ENCODE assay signal across 8 cellular contexts in genomic region chr17:8210761-8211458, GRCh38. TPM values are rescaled to one million over a fixed set of nuclear protein-coding genes. Genes with fewer than 3 reads are reported as not detected.
A peak's percentile ranks its signal among the peaks of the same experiment; 100 is the strongest.
DNase-seq lines count a peak whose midpoint lies in the region; FAIRE-seq and TF ChIP-seq lines count a peak whose summit lies in the region.

No MANE protein-coding gene starts in this region.

- H3K4me3 Mint-ChIP-seq in HFFc6: peak overlapping the region; percentile 98
- peak overlapping the region; percentile 91 for H3K4me3 Mint-ChIP-seq in activated naive CD8-positive, alpha-beta T cell

- peak overlapping the region; percentile 81 for H3K27ac ChIP-seq in keratinocyte (ENCODE audit: control insufficient read depth, insufficient read depth, low read length)
- H3K27ac ChIP-seq in thymus (ENCODE audit: low read depth): no peak overlapping the region

- DNase-seq in BJ (ENCODE audit: low read depth) (no peak), HFFc6 (no peak), keratinocyte (ENCODE audit: low read depth, low spot score) (no peak), nucleus accumbens (lab: John Stamatoyannopoulos, UW) (no peak), NCI-H146 treated with DMSO at 0.1 percent for 48 hours (lab: John Stamatoyannopoulos, UW; ENCODE audit: unreplicated experiment) (no peak), ecto neural progenitor cell (ENCODE audit: low spot score) (no peak)

- H3K36me3 ChIP-seq in BJ (ENCODE audit: control insufficient read depth, insufficient read depth, low read length) (no peaks in the 10 kb centered on the region), keratinocyte (ENCODE audit: control insufficient read depth in 2 of 2, extremely low read depth in 1 of 2, insufficient read depth in 2 of 2, low read length in 2 of 2) (peaks cover 0 to 9% of the 10 kb centered on the region in 2 experiments), thymus (ENCODE audit: control insufficient read depth, insufficient read depth) (peaks cover 15% of the 10 kb centered on the region)

- WGBS in thymus: 34% methylated on average over 22 of the region's 22 CpGs

- peaks cover 6% of the 10 kb centered on the region for H3K27me3 Mint-ChIP-seq in HFFc6 (ENCODE audit: insufficient read depth)
- H3K27me3 Mint-ChIP-seq in activated naive CD8-positive, alpha-beta T cell: no peaks in the 10 kb centered on the region

- no peaks in the 10 kb centered on the region for H3K9me3 Mint-ChIP-seq in HFFc6
- no peaks in the 10 kb centered on the region for H3K9me3 Mint-ChIP-seq in activated naive CD8-positive, alpha-beta T cell (ENCODE audit: low read depth)

- H3K79me2 ChIP-seq in keratinocyte (ENCODE audit: control insufficient read depth, insufficient read depth, low read length): peaks cover 29% of the 10 kb centered on the region

- no peaks in the 10 kb centered on the region for H4K20me1 ChIP-seq in keratinocyte (ENCODE audit: control insufficient read depth, extremely low read depth, insufficient read depth, low read length)

- CTCF ChIA-PET in BJ (lab: Yijun Ruan, JAX): interaction anchor here (0.6 to 1.4 kb wide), 5 partner anchors 9 to 151 kb away, joined by 3 read pairs; no protein-coding TSS in a partner anchor

- H3K4me2 ChIP-seq in keratinocyte (ENCODE audit: control insufficient read depth, extremely low read depth, insufficient read depth, low read depth, low read length): peak overlapping the region; percentile 90

- FAIRE-seq in keratinocyte (lab: Jason Lieb, UNC): no peak

- H3K9me1 ChIP-seq in keratinocyte (ENCODE audit: control insufficient read depth, extremely low read depth, insufficient read depth, low read length): no peaks in the 10 kb centered on the region

- H3K4me3 ChIP-seq in BJ (ENCODE audit: low read depth, low read length) (peak overlapping the region; percentile 83), keratinocyte (ENCODE audit: control insufficient read depth in 2 of 3, extremely low read depth in 1 of 3, insufficient read depth in 2 of 3, low read depth in 1 of 3, low read length in 3 of 3) (peak overlapping the region; percentile 42 to 88 (median 70)), thymus (ENCODE audit: low read length) (peak overlapping the region; percentile 61)

- POLR2A ChIA-PET in BJ (lab: Charles Lee): interaction anchor here (0.7 to 1.0 kb wide), 2 partner anchors 10 to 21 kb away, joined by 6 to 8 read pairs; partner anchors contain the start of gene BORCS6

- H3K9me3 ChIP-seq in keratinocyte (ENCODE audit: control insufficient read depth, low read depth, low read length): no peaks in the 10 kb centered on the region
- H3K9me3 ChIP-seq in thymus (ENCODE audit: control insufficient read depth): no peaks in the 10 kb centered on the region

- H3K4me1 Mint-ChIP-seq in HFFc6 (ENCODE audit: low read depth): peaks cover 25% of the 10 kb centered on the region
- peaks cover 14% of the 10 kb centered on the region for H3K4me1 Mint-ChIP-seq in activated naive CD8-positive, alpha-beta T cell (ENCODE audit: low read depth)

- no peak for TF ChIP-seq CTCF in BJ (IDR thresholded peaks at IDR 0.05; ENCODE audit: insufficient read depth, low read depth, low read length)
- TF ChIP-seq CTCF in HFFc6 (IDR thresholded peaks at IDR 0.05): no peak
- TF ChIP-seq CTCF in keratinocyte (optimal IDR thresholded peaks at IDR 0.05 in 1 of 3, IDR thresholded peaks at IDR 0.05 in 1 of 3, conservative IDR thresholded peaks at IDR 0.05 in 1 of 3; ENCODE audit: extremely low read depth in 1 of 3, insufficient read depth in 2 of 3, low read length in 3 of 3): no peak

- H3K27me3 ChIP-seq in BJ (ENCODE audit: control insufficient read depth, insufficient read depth, low read length) (no peaks in the 10 kb centered on the region), keratinocyte (ENCODE audit: control insufficient read depth, extremely low read depth, insufficient read depth, low read length) (no peaks in the 10 kb centered on the region), thymus (ENCODE audit: control insufficient read depth, insufficient read depth) (no peaks in the 10 kb centered on the region)

- dilution Hi-C loops in keratinocyte (cut with MboI; ENCODE audit: extremely low pct_ligation_motif_present, low sequenced_read_pairs): no loop called here

- peaks cover 19% of the 10 kb centered on the region for H3K4me1 ChIP-seq in keratinocyte (ENCODE audit: control insufficient read depth, extremely low read depth, insufficient read depth, low read length)
- H3K4me1 ChIP-seq in thymus (ENCODE audit: control insufficient read depth, insufficient read depth, low read length): peaks cover 4% of the 10 kb centered on the region

- peak overlapping the region; percentile 79 for H2AFZ ChIP-seq in keratinocyte (ENCODE audit: control insufficient read depth, low read length)

- H3K27ac Mint-ChIP-seq in HFFc6: peak overlapping the region; percentile 98
- peak overlapping the region; percentile 75 for H3K27ac Mint-ChIP-seq in activated naive CD8-positive, alpha-beta T cell

- peak overlapping the region; percentile 90 for H3K9ac ChIP-seq in keratinocyte (ENCODE audit: control insufficient read depth, extremely low read depth, insufficient read depth, low read length)

- peaks cover 8% of the 10 kb centered on the region; the same call in 1 of the 2 replicates for H3K36me3 Mint-ChIP-seq in HFFc6 (ENCODE audit: low read depth)
- H3K36me3 Mint-ChIP-seq in activated naive CD8-positive, alpha-beta T cell: no peaks in the 10 kb centered on the region

RNA-seq across cellular contexts. Expression of gene AURKB, which starts 0.5 kb away (rescaled TPM):
- polyA plus RNA-seq in BJ (2011; rRNA removed) (13.4 and 26.1 TPM in 2 replicates), keratinocyte (1.4 to 28.2 TPM (median 12.6 TPM) in 3 replicates), thymus (11.3 TPM)
- 16.9 and 28.3 TPM in 2 replicates for polyA minus RNA-seq in BJ (2011; rRNA and poly(A)+ RNA removed)
- total RNA-seq in HFFc6 (2021; fragmentation: NEBNext Ultra II Directional; extraction: Animal tissue kit (Norgen Biotek cat#: 25700)): 10 to 100 TPM; 24.5 to 43.4 (median 39.5) TPM
- polyA plus RNA-seq in keratinocyte (2011; ENCODE audit: low read depth): not detected
- polyA plus RNA-seq in keratinocyte (2011; cell fraction: cytosol; rRNA removed): 3.8 and 4.2 TPM in 2 replicates
- polyA plus RNA-seq in keratinocyte (2011; cell fraction: nucleus; rRNA removed): 11.6 and 12.8 TPM in 2 replicates
- polyA plus RNA-seq in keratinocyte (2012; ENCODE audit: low replicate concordance): 0.25 and 28.3 TPM in 2 replicates
- 2.1 to 22.7 TPM (median 7.9 TPM) in 3 replicates for polyA minus RNA-seq in keratinocyte
- 7.1 TPM for polyA minus RNA-seq in keratinocyte (2011; cell fraction: cytosol; rRNA and poly(A)+ RNA removed)
- 0.70 and 5.2 TPM in 2 replicates for polyA minus RNA-seq in keratinocyte (2011; cell fraction: nucleus; rRNA and poly(A)+ RNA removed)

RNA-seq across cellular contexts. Expression of gene BORCS6, which starts 20.9 kb away (rescaled TPM):
- 3.0 and 4.5 TPM in 2 replicates for polyA plus RNA-seq in BJ (2011; rRNA removed)
- 2.8 and 3.4 TPM in 2 replicates for polyA minus RNA-seq in BJ (2011; rRNA and poly(A)+ RNA removed)
- 1 to 10 TPM; 4.4 to 6.0 (median 4.6) TPM for total RNA-seq in HFFc6 (2021; fragmentation: NEBNext Ultra II Directional; extraction: Animal tissue kit (Norgen Biotek cat#: 25700))
- polyA plus RNA-seq in keratinocyte: 4.2 to 6.3 TPM (median 5.5 TPM) in 3 replicates
- 0.90 TPM for polyA plus RNA-seq in keratinocyte (2011; ENCODE audit: low read depth)
- 3.3 and 7.3 TPM in 2 replicates for polyA plus RNA-seq in keratinocyte (2011; cell fraction: cytosol; rRNA removed)
- polyA plus RNA-seq in keratinocyte (2011; cell fraction: nucleus; rRNA removed): 4.4 and 5.6 TPM in 2 replicates
- 4.5 and 6.5 TPM in 2 replicates for polyA plus RNA-seq in keratinocyte (2012; ENCODE audit: low replicate concordance)
- 2.9 to 5.0 TPM (median 3.9 TPM) in 3 replicates for polyA minus RNA-seq in keratinocyte
- 10.6 TPM for polyA minus RNA-seq in keratinocyte (2011; cell fraction: cytosol; rRNA and poly(A)+ RNA removed)
- 3.3 and 3.4 TPM in 2 replicates for polyA minus RNA-seq in keratinocyte (2011; cell fraction: nucleus; rRNA and poly(A)+ RNA removed)
- polyA plus RNA-seq in thymus: 11.4 TPM

RNA-seq across cellular contexts. Expression of gene TMEM107, which starts 34.7 kb away (rescaled TPM):
- polyA plus RNA-seq in BJ (2011; rRNA removed) (13.6 and 14.5 TPM in 2 replicates), keratinocyte (16.2 to 21.8 TPM (median 19.0 TPM) in 3 replicates), thymus (21.3 TPM)
- 52.2 and 57.1 TPM in 2 replicates for polyA minus RNA-seq in BJ (2011; rRNA and poly(A)+ RNA removed)
- total RNA-seq in HFFc6 (2021; fragmentation: NEBNext Ultra II Directional; extraction: Animal tissue kit (Norgen Biotek cat#: 25700)): 10 to 100 TPM; 13.8 to 18.8 (median 17.5) TPM
- polyA plus RNA-seq in keratinocyte (2011; ENCODE audit: low read depth): 10.0 TPM
- polyA plus RNA-seq in keratinocyte (2011; cell fraction: cytosol; rRNA removed): 13.1 and 16.1 TPM in 2 replicates
- 19.6 and 21.1 TPM in 2 replicates for polyA plus RNA-seq in keratinocyte (2011; cell fraction: nucleus; rRNA removed)
- polyA plus RNA-seq in keratinocyte (2012; ENCODE audit: low replicate concordance): 13.7 and 19.3 TPM in 2 replicates
- 20.1 to 94.3 TPM (median 45.7 TPM) in 3 replicates for polyA minus RNA-seq in keratinocyte
- 44.7 TPM for polyA minus RNA-seq in keratinocyte (2011; cell fraction: cytosol; rRNA and poly(A)+ RNA removed)
- polyA minus RNA-seq in keratinocyte (2011; cell fraction: nucleus; rRNA and poly(A)+ RNA removed): 48.4 and 76.6 TPM in 2 replicates

RNA-seq across cellular contexts. Expression of gene CTC1, which starts 36.9 kb away (rescaled TPM):
- 5.4 and 9.2 TPM in 2 replicates for polyA plus RNA-seq in BJ (2011; rRNA removed)
- 10.5 and 12.9 TPM in 2 replicates for polyA minus RNA-seq in BJ (2011; rRNA and poly(A)+ RNA removed)
- total RNA-seq in HFFc6 (2021; fragmentation: NEBNext Ultra II Directional; extraction: Animal tissue kit (Norgen Biotek cat#: 25700)): 10 to 100 TPM in 5 of 6 experiments, 1 to 10 TPM in 1; 8.8 to 14.4 (median 10.8) TPM
- polyA plus RNA-seq in keratinocyte: 7.4 to 17.7 TPM (median 12.1 TPM) in 3 replicates
- polyA plus RNA-seq in keratinocyte (2011; ENCODE audit: low read depth): 5.9 TPM
- polyA plus RNA-seq in keratinocyte (2011; cell fraction: cytosol; rRNA removed): 8.7 and 11.4 TPM in 2 replicates
- polyA plus RNA-seq in keratinocyte (2011; cell fraction: nucleus; rRNA removed): 81.3 and 85.5 TPM in 2 replicates
- polyA plus RNA-seq in keratinocyte (2012; ENCODE audit: low replicate concordance): 8.4 and 13.1 TPM in 2 replicates
- 19.3 to 31.1 TPM (median 25.6 TPM) in 3 replicates for polyA minus RNA-seq in keratinocyte
- polyA minus RNA-seq in keratinocyte (2011; cell fraction: cytosol; rRNA and poly(A)+ RNA removed): 8.8 TPM
- 16.8 and 22.2 TPM in 2 replicates for polyA minus RNA-seq in keratinocyte (2011; cell fraction: nucleus; rRNA and poly(A)+ RNA removed)
- polyA plus RNA-seq in thymus: 55.8 TPM

RNA-seq across cellular contexts. Expression of gene PFAS, which starts 38.2 kb away (rescaled TPM):
- 12.2 and 15.6 TPM in 2 replicates for polyA plus RNA-seq in BJ (2011; rRNA removed)
- polyA minus RNA-seq in BJ (2011; rRNA and poly(A)+ RNA removed): 18.9 and 23.6 TPM in 2 replicates
- 10 to 100 TPM; 46.8 to 63.9 (median 58.8) TPM for total RNA-seq in HFFc6 (2021; fragmentation: NEBNext Ultra II Directional; extraction: Animal tissue kit (Norgen Biotek cat#: 25700))
- 10.3 to 14.1 TPM (median 13.5 TPM) in 3 replicates for polyA plus RNA-seq in keratinocyte
- polyA plus RNA-seq in keratinocyte (2011; ENCODE audit: low read depth): 3.5 TPM
- polyA plus RNA-seq in keratinocyte (2011; cell fraction: cytosol; rRNA removed): 4.5 and 5.2 TPM in 2 replicates
- 30.3 and 35.8 TPM in 2 replicates for polyA plus RNA-seq in keratinocyte (2011; cell fraction: nucleus; rRNA removed)
- polyA plus RNA-seq in keratinocyte (2012; ENCODE audit: low replicate concordance): 3.9 and 13.7 TPM in 2 replicates
- polyA minus RNA-seq in keratinocyte: 29.1 to 89.9 TPM (median 36.8 TPM) in 3 replicates
- polyA minus RNA-seq in keratinocyte (2011; cell fraction: cytosol; rRNA and poly(A)+ RNA removed): 20.1 TPM
- 19.1 and 20.4 TPM in 2 replicates for polyA minus RNA-seq in keratinocyte (2011; cell fraction: nucleus; rRNA and poly(A)+ RNA removed)
- polyA plus RNA-seq in thymus: 12.8 TPM
